In genomic region chr15:99565281-99566156, GRCh38 we compare ENCODE assay signal across 8 cellular contexts. TPM values are rescaled to one million over a fixed set of nuclear protein-coding genes. Genes with fewer than 3 reads are reported as not detected.
DNase-seq lines count a peak whose midpoint lies in the region; ATAC-seq and TF ChIP-seq lines count a peak whose summit lies in the region.

MEF2A (plus strand) TSS chr15:99565984; CDS start chr15:99633120, 67,136 bp downstream.

- peak within 1 kb of the TSS; percentile 77 for H3K27ac ChIP-seq in AG04450 (ENCODE audit: low read depth, low read length)
- peak within 1 kb of the TSS; percentile 94 to 99 (median 99) for H3K27ac ChIP-seq in spleen

- POLR2A ChIA-PET in AG04450 (lab: Yijun Ruan, JAX) = interaction anchor here (1.0 kb wide), 4 partner anchors 89 to 260 kb away, joined by 3 to 5 read pairs (median 3); no protein-coding TSS in a partner anchor

- H3K9me3 ChIP-seq in AG04450 (ENCODE audit: control insufficient read depth, insufficient read depth, low read length) (no peaks in the 10 kb centered on the region), spleen (no peaks in the 10 kb centered on the region)

- H3K27me3 ChIP-seq in AG04450 (ENCODE audit: control insufficient read depth, insufficient read depth, low read length) (peaks cover 4% of the 10 kb centered on the region), spleen (replicated peaks in 1 of 7) (no peaks in the 10 kb centered on the region)

- DNase-seq in AG04450 (ENCODE audit: low read depth, low spot score) (peak; percentile 89), NCI-H345 (lab: John Stamatoyannopoulos, UW) (peak; percentile 89), iris pigment epithelial cell (ENCODE audit: low read depth) (peak; percentile 95), spleen (peak; percentile 98)
- DNase-seq in activated CD4-positive, CD25-positive, alpha-beta regulatory T cell treated with anti-CD3 and anti-CD28 coated beads, Interleukin-2, amount 50 U/mL, for 16 hours (ENCODE audit: low read depth, low spot score) = peak; percentile 78
- DNase-seq in central memory CD4-positive, alpha-beta T cell = peak; percentile 90

- WGBS in spleen, 5 donors = 0% methylated on average over 40 to 104 of the region's 104 CpGs

- H3K4me3 ChIP-seq in AG04450 (ENCODE audit: low read depth, low read length) (peak within 1 kb of the TSS; percentile 88), spleen (peak within 1 kb of the TSS; percentile 57 to 88 (median 70))

- H3K4me1 ChIP-seq in spleen = peaks cover 25 to 70% (median 53%) of the 10 kb centered on the region in 6 donors

- intact Hi-C loops in spleen (cut with DNase I; ENCODE audit: low total_unique reads) = loop anchor here (10.0 kb wide), 1 partner anchor 139 kb away; no protein-coding TSS in a partner anchor

- ATAC-seq in GM18909 (IDR thresholded peaks at IDR 0.05; ENCODE audit: poor library complexity, unreplicated experiment) (peak; percentile 60), HG03159 (IDR thresholded peaks at IDR 0.05; ENCODE audit: unreplicated experiment) (peak; percentile 47)

- CTCF ChIA-PET in AG04450 (lab: Charles Lee) = interaction anchor here (1.1 to 5.6 kb wide), 4 partner anchors 15 to 293 kb away, joined by 3 to 40 read pairs (median 4); no protein-coding TSS in a partner anchor

- TF ChIP-seq POLR2A in spleen (IDR thresholded peaks at IDR 0.05) = peak; percentile 46 to 82 (median 81)

- TF ChIP-seq CTCF in AG04450 (IDR thresholded peaks at IDR 0.05; ENCODE audit: low read depth, low read length) (no peak), spleen (IDR thresholded peaks at IDR 0.05 in 8 of 11, conservative IDR thresholded peaks at IDR 0.05 in 3 of 11) (peak in 1 of 11 experiments; percentile 14)

- no peaks in the 10 kb centered on the region for H3K36me3 ChIP-seq in spleen

RNA-seq across cellular contexts. Expression of gene MEF2A, which starts in this region (rescaled TPM):
- polyA plus RNA-seq in AG04450 (2011; rRNA removed) (31.4 and 40.9 TPM in 2 replicates), spleen (10 to 100 TPM; 21.9 to 27.8 (median 27.2) TPM)
- 48.6 and 50.4 TPM in 2 replicates for polyA minus RNA-seq in AG04450 (2011; rRNA and poly(A)+ RNA removed)
- total RNA-seq in spleen = 100 to 1,000 TPM in 3 of 7 donors, 10 to 100 TPM in 4; 74.2 to 143 (median 96.4) TPM

Comparison
In these comparisons a context has a peak if more than half of its experiments do, and no peak if none do; other contexts are left out.
1. Peak in every context shown above with its lines: DNase-seq, ATAC-seq, H3K4me3 ChIP-seq and H3K27ac ChIP-seq.